ENCODE assay signal across 25 cellular contexts in genomic region chr14:51602176-51602759, GRCh38.
"Had no signal": no experiment of that assay in that cellular context is flagged by ENCODE, and none has a peak within 500 bp of the region (broad histone marks: within the 10 kb centered on the region; RNA-seq: fewer than 3 reads in every experiment).

No MANE protein-coding gene starts in this region.

- H3K36me3 ChIP-seq: cardiac muscle cell, lower lobe of right lung, tibial nerve, vagina had no signal

- H3K4me1 ChIP-seq: esophagus squamous epithelium, lower lobe of right lung, vagina had no signal

- H3K4me1 Mint-ChIP-seq: activated naive CD8-positive, alpha-beta T cell treated with anti-CD3 and anti-CD28 coated beads for 36 hours; activated T-helper 17 cell treated with anti-CD3 and anti-CD28 coated beads, Interleukin-2, amount 50 U/mL, for 72 hours had no signal

- H3K27me3 ChIP-seq: cardiac muscle cell, esophagus squamous epithelium, tibial nerve, vagina had no signal

- H3K27ac Mint-ChIP-seq: activated CD4-positive, alpha-beta memory T cell treated with anti-CD3 and anti-CD28 coated beads for 36 hours; activated naive CD8-positive, alpha-beta T cell treated with anti-CD3 and anti-CD28 coated beads for 36 hours; activated T-helper 17 cell treated with anti-CD3 and anti-CD28 coated beads, Interleukin-2, amount 50 U/mL, for 72 hours; effector memory CD8-positive, alpha-beta T cell; nephron progenitor cell had no signal

- ATAC-seq: activated T-helper 17 cell treated with anti-CD3 and anti-CD28 coated beads, Interleukin-2, amount 50 U/mL, for 72 hours; effector memory CD8-positive, alpha-beta T cell; left colon; lower lobe of right lung; stimulated activated naive CD8-positive, alpha-beta T cell treated with anti-CD3 and anti-CD28 coated beads, Interleukin-15, Interleukin-2, amounts not matched to agents 100 U/mL and 50 U/mL, for 24 hours had no signal

- H3K27ac ChIP-seq: cardiac muscle cell, esophagus squamous epithelium, lower lobe of right lung, tibial nerve, vagina had no signal

- H3K4me3 ChIP-seq: cardiac muscle cell, esophagus squamous epithelium, lower lobe of right lung, tibial nerve, vagina had no signal

- DNase-seq: activated CD4-positive, alpha-beta memory T cell treated with anti-CD3 and anti-CD28 coated beads for 36 hours; activated CD4-positive, alpha-beta T cell treated with anti-CD3 and anti-CD28 coated beads for 4 hours; activated naive CD4-positive, alpha-beta T cell; activated naive CD8-positive, alpha-beta T cell treated with anti-CD3 and anti-CD28 coated beads for 36 hours; amygdala; dermis blood vessel endothelial cell; effector memory CD8-positive, alpha-beta T cell; esophagus squamous epithelium; foreskin fibroblast; hypothalamus; islet precursor cell; left colon; lower lobe of right lung; nephron progenitor cell; nucleus accumbens; retina; stimulated activated CD4-positive, alpha-beta T cell treated with anti-CD3 and anti-CD28 coated beads, Interleukin-12 subunit alpha, Interleukin-12 subunit beta, amount 100 ng/mL, for 4 hours; stimulated activated CD4-positive, alpha-beta T cell treated with anti-CD3 and anti-CD28 coated beads, Interleukin-1b, Interleukin-23, amount 100 ng/mL, for 48 hours; stimulated activated CD8-positive, alpha-beta memory T cell treated with anti-CD3 and anti-CD28 coated beads, Interleukin-4, amount 100 ng/mL, for 48 hours; stimulated activated naive CD8-positive, alpha-beta T cell treated with anti-CD3 and anti-CD28 coated beads, Interleukin-15, Interleukin-2, amounts not matched to agents 100 U/mL and 50 U/mL, for 24 hours; T-helper 2 cell had no signal

- H3K9me3 ChIP-seq: esophagus squamous epithelium, lower lobe of right lung, tibial nerve, vagina had no signal

- H3K36me3 Mint-ChIP-seq: activated CD4-positive, alpha-beta memory T cell treated with anti-CD3 and anti-CD28 coated beads for 36 hours; activated naive CD8-positive, alpha-beta T cell treated with anti-CD3 and anti-CD28 coated beads for 36 hours had no signal

- H3K9me3 Mint-ChIP-seq: activated CD4-positive, alpha-beta memory T cell treated with anti-CD3 and anti-CD28 coated beads for 36 hours; activated naive CD8-positive, alpha-beta T cell treated with anti-CD3 and anti-CD28 coated beads for 36 hours; activated T-helper 17 cell treated with anti-CD3 and anti-CD28 coated beads, Interleukin-2, amount 50 U/mL, for 72 hours; effector memory CD8-positive, alpha-beta T cell; nephron progenitor cell had no signal

- H3K4me3 Mint-ChIP-seq: activated CD4-positive, alpha-beta memory T cell treated with anti-CD3 and anti-CD28 coated beads for 36 hours; activated naive CD8-positive, alpha-beta T cell treated with anti-CD3 and anti-CD28 coated beads for 36 hours; activated T-helper 17 cell treated with anti-CD3 and anti-CD28 coated beads, Interleukin-2, amount 50 U/mL, for 72 hours; effector memory CD8-positive, alpha-beta T cell; nephron progenitor cell had no signal
